Comparison of ENCODE assay signal across 9 cellular contexts in the genomic region with DNA sequence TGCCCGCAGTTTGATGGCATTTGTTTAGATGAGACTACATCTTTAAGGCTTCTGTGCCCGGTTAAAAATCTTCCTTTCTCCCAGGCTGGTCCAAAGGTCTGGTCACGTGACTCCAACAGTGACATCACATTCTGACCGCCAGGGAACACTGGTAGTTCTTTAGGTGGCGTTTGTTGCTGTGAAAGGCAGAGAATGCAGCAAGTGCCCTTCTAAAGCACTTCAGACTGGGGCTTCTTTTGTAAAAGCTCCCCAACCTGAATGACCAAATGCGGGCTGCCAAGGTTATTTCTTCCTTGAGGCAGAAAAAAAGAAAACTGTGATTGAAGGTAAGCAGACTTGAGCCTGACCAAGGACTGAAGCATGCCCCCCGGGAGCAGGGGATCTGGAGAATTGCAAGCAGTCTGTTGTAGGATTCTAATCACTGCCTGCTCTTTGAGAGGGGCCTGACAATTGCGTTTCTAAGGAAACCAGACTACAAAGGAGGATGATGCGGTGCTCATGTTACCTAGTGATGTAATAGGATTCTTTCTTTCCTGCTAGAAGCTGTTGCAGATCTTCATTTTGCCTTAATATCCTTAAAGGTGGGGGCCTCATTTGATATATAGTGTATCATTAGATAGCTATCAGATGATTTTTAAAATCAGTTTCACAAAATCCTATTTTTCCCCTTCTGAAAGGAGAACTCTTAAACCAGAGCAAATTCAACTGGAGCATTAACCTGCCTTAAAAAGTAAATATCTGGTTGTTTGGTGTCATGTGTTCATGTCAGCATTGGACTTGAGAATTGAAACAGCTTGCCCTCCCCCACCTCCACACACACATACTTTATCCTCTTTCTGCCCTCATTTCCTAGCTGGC.
DNase-seq lines count a peak whose midpoint lies in the region; ATAC-seq and TF ChIP-seq lines count a peak whose summit lies in the region.
"Had no signal": no experiment of that assay in that cellular context is flagged by ENCODE, and none has a peak within 500 bp of the region (broad histone marks: within the 10 kb centered on the region; RNA-seq: fewer than 3 reads in every experiment).

No MANE protein-coding gene starts in this region.

- peak overlapping the region; percentile 30; the same call in 1 of the 2 replicates for H3K9ac ChIP-seq in ES-I3 (ENCODE audit: low read depth, low read length)

- no peaks in the 10 kb centered on the region for H3K27me3 ChIP-seq in neuron (ENCODE audit: insufficient read depth, low read length)

- no peak overlapping the region for H3K27ac ChIP-seq in coronary artery

- H2AFZ ChIP-seq in neuron (ENCODE audit: low read depth, low read length): peak overlapping the region; percentile 55

- H3K4me1 ChIP-seq in ES-I3 (ENCODE audit: insufficient read depth, low read length) (peaks cover 16% of the 10 kb centered on the region; the same call in 1 of the 2 replicates), neuron (ENCODE audit: insufficient read depth, low read length) (peaks cover 14% of the 10 kb centered on the region)

- DNase-seq in NCI-H524 treated with DMSO at 0.1 percent for 48 hours (lab: John Stamatoyannopoulos, UW) (peak; percentile 48), fibroblast of mammary gland (ENCODE audit: low read depth) (peak; percentile 36), coronary artery (ENCODE audit: low spot score) (no peak), GDM1 (lab: John Stamatoyannopoulos, UW) (no peak)
- DNase-seq: Kasumi-1 had no signal

- H3K9me3 ChIP-seq in ES-I3 (ENCODE audit: control insufficient read depth, insufficient read depth, low read length) (no peaks in the 10 kb centered on the region), neuron (ENCODE audit: low read length) (no peaks in the 10 kb centered on the region)

- no peak for TF ChIP-seq CTCF in fibroblast of mammary gland (conservative IDR thresholded peaks at IDR 0.05; ENCODE audit: control insufficient read depth, insufficient read depth, low read depth, low read length)
- TF ChIP-seq CTCF in coronary artery (IDR thresholded peaks at IDR 0.05): no peak

- H3K4me3 ChIP-seq in fibroblast of mammary gland (ENCODE audit: control insufficient read depth, low read depth, low read length): no peak overlapping the region
- H3K4me3 ChIP-seq in neuron (ENCODE audit: low read length): peak overlapping the region; percentile 50
- H3K4me3 ChIP-seq in coronary artery: no peak overlapping the region

- ATAC-seq in HG03095 (IDR thresholded peaks at IDR 0.05; ENCODE audit: unreplicated experiment) (no peak), GM18511 (IDR thresholded peaks at IDR 0.05; ENCODE audit: unreplicated experiment) (no peak)

- H3K36me3 ChIP-seq in ES-I3 (ENCODE audit: insufficient read depth, low read length) (no peaks in the 10 kb centered on the region; the same call in 1 of the 2 replicates), neuron (ENCODE audit: insufficient read depth, low read length) (no peaks in the 10 kb centered on the region)

Comparison
In these comparisons a context has a peak if more than half of its experiments do, and no peak if none do; other contexts are left out.
1. DNase-seq: peak in NCI-H524 treated with DMSO at 0.1 percent for 48 hours (single experiment) and fibroblast of mammary gland (single experiment); none in coronary artery (single experiment) and GDM1 (single experiment).